Comparison of ENCODE assay signal across 20 cellular contexts in genomic region chrX:153293485-153294071, GRCh38. TPM values are rescaled to one million over a fixed set of nuclear protein-coding genes. Genes with fewer than 3 reads are reported as not detected.
DNase-seq lines count a peak whose midpoint lies in the region; ATAC-seq and TF ChIP-seq lines count a peak whose summit lies in the region.
"Not testable (repeated sequence)": the region's sequence is repeated elsewhere in the genome, so short reads cannot be mapped to it uniquely, and the experiment has no call there.
"Had no signal": no experiment of that assay in that cellular context is flagged by ENCODE, and none has a peak within 500 bp of the region (broad histone marks: within the 10 kb centered on the region; RNA-seq: fewer than 3 reads in every experiment).

No MANE protein-coding gene starts in this region.

- not testable (repeated sequence) for H3K9me2 ChIP-seq in SU-DHL-6 (replicated peaks; ENCODE audit: insufficient read depth, low read length)

- not testable (repeated sequence) for H3F3A ChIP-seq in SU-DHL-6 (ENCODE audit: insufficient read depth)

- not testable (repeated sequence) for H3K9ac ChIP-seq in DND-41 (ENCODE audit: low read depth, low read length); SU-DHL-6 (ENCODE audit: low read length)

- POLR2A ChIA-PET in activated naive CD8-positive, alpha-beta T cell treated with anti-CD3 and anti-CD28 coated beads, Interleukin-2, amount 10 ng/mL, durations not matched to agents 7 days and 5 days (lab: Charles Lee) = not testable (repeated sequence)

- not testable (repeated sequence) for H4K20me1 ChIP-seq in DND-41 (ENCODE audit: insufficient read depth, low read length); SU-DHL-6 (ENCODE audit: low read depth, low read length)

- H2AFZ ChIP-seq in DND-41 (ENCODE audit: low read depth, low read length) = not testable (repeated sequence)
- peak overlapping the region; percentile 27 for H2AFZ ChIP-seq in SU-DHL-6 (ENCODE audit: low read depth, low read length, severe bottlenecking)

- not testable (repeated sequence) for H3K9me3 ChIP-seq in DND-41 (ENCODE audit: insufficient read depth, low read length, severe bottlenecking); SU-DHL-6 (ENCODE audit: insufficient read depth, low read length); lung (ENCODE audit: control insufficient read depth in 2 of 2, insufficient read depth in 1 of 2, low read length in 1 of 2); upper lobe of right lung

- not testable (repeated sequence) for H3K4me1 ChIP-seq in DND-41 (ENCODE audit: insufficient read depth, low read length); lung (ENCODE audit: control insufficient read depth in 2 of 2, insufficient read depth in 2 of 2, low read length in 2 of 2); upper lobe of right lung

- TF ChIP-seq CTCF in DND-41 (IDR thresholded peaks at IDR 0.05; ENCODE audit: borderline replicate concordance, extremely low read depth, low read length, poor library complexity, severe bottlenecking); SU-DHL-6 (IDR thresholded peaks at IDR 0.05; ENCODE audit: insufficient read depth, low read length, poor library complexity, severe bottlenecking); lung (IDR thresholded peaks at IDR 0.05; ENCODE audit: control extremely low read depth, extremely low read depth); upper lobe of right lung (IDR thresholded peaks at IDR 0.05): not testable (repeated sequence)

- DNase-seq in DND-41; activated naive CD8-positive, alpha-beta T cell treated with anti-CD3 and anti-CD28 coated beads, Interleukin-2, amount 10 ng/mL, durations not matched to agents 7 days and 5 days; lung (ENCODE audit: low spot score); upper lobe of right lung: not testable (repeated sequence)
- DNase-seq in activated CD8-positive, alpha-beta memory T cell treated with anti-CD3 and anti-CD28 coated beads for 24 hours = peak; percentile 28

- WGBS in lung, 2 donors = 52 to 65% methylated on average over 3 of the region's 8 CpGs

- H3K4me3 ChIP-seq in DND-41 (ENCODE audit: low read depth in 1 of 2, low read length in 2 of 2); lung; upper lobe of right lung: not testable (repeated sequence)
- peak overlapping the region; percentile 24 for H3K4me3 ChIP-seq in SU-DHL-6 (ENCODE audit: insufficient read depth, low read length, poor library complexity, severe bottlenecking)

- H3K27ac Mint-ChIP-seq in activated naive CD8-positive, alpha-beta T cell treated with anti-CD3 and anti-CD28 coated beads, Interleukin-2, amount 10 ng/mL, durations not matched to agents 7 days and 5 days = peak overlapping the region; percentile 85

- not testable (repeated sequence) for H3K27me3 Mint-ChIP-seq in activated naive CD8-positive, alpha-beta T cell treated with anti-CD3 and anti-CD28 coated beads, Interleukin-2, amount 10 ng/mL, durations not matched to agents 7 days and 5 days

- intact Hi-C loops in upper lobe of right lung (cut with DNase I) = not testable (repeated sequence)

- not testable (repeated sequence) for H3K36me3 ChIP-seq in DND-41 (ENCODE audit: insufficient read depth, low read length); SU-DHL-6 (ENCODE audit: low read length); lung (ENCODE audit: control insufficient read depth in 2 of 2, insufficient read depth in 2 of 2, low read length in 2 of 2); upper lobe of right lung

- ATAC-seq in DND-41 (ENCODE audit: insufficient read depth, low read depth) (peak; percentile 91), GM21526 (IDR thresholded peaks at IDR 0.05; ENCODE audit: low FRiP score, unreplicated experiment) (peak; percentile 44), HG03521 (IDR thresholded peaks at IDR 0.05; ENCODE audit: unreplicated experiment) (peak; percentile 45), lung (ENCODE audit: insufficient read depth, low FRiP score) (peak; percentile 54), upper lobe of right lung (peak; percentile 81)
- peak; percentile 73 for ATAC-seq in activated naive CD8-positive, alpha-beta T cell treated with anti-CD3 and anti-CD28 coated beads, Interleukin-2, amount 10 ng/mL, durations not matched to agents 7 days and 5 days (ENCODE audit: low read depth)

- H3K79me2 ChIP-seq in DND-41 (ENCODE audit: insufficient read depth, low read length); SU-DHL-6 (ENCODE audit: insufficient read depth, low read length): not testable (repeated sequence)

- not testable (repeated sequence) for H3K4me1 Mint-ChIP-seq in activated naive CD8-positive, alpha-beta T cell treated with anti-CD3 and anti-CD28 coated beads, Interleukin-2, amount 10 ng/mL, durations not matched to agents 7 days and 5 days

- not testable (repeated sequence) for H3K9me3 Mint-ChIP-seq in activated naive CD8-positive, alpha-beta T cell treated with anti-CD3 and anti-CD28 coated beads, Interleukin-2, amount 10 ng/mL, durations not matched to agents 7 days and 5 days

- not testable (repeated sequence) for H3K27me3 ChIP-seq in DND-41 (ENCODE audit: insufficient read depth, low read length, poor library complexity); SU-DHL-6 (ENCODE audit: low read length); lung (ENCODE audit: control insufficient read depth, insufficient read depth); upper lobe of right lung

- H3K27ac ChIP-seq in DND-41 (ENCODE audit: low read length); lung (ENCODE audit: low read depth in 1 of 2, low read length in 1 of 2); upper lobe of right lung: not testable (repeated sequence)
- H3K27ac ChIP-seq in SU-DHL-6 (ENCODE audit: low read depth, low read length) = peak overlapping the region; percentile 79

- H3K36me3 Mint-ChIP-seq in activated naive CD8-positive, alpha-beta T cell treated with anti-CD3 and anti-CD28 coated beads, Interleukin-2, amount 10 ng/mL, durations not matched to agents 7 days and 5 days = not testable (repeated sequence)

- not testable (repeated sequence) for H3K4me2 ChIP-seq in DND-41 (ENCODE audit: insufficient read depth, low read length)
- peak overlapping the region; percentile 47 for H3K4me2 ChIP-seq in SU-DHL-6 (ENCODE audit: low read depth, low read length, poor library complexity, severe bottlenecking)

- peak overlapping the region; percentile 52 for H3K4me3 Mint-ChIP-seq in activated naive CD8-positive, alpha-beta T cell treated with anti-CD3 and anti-CD28 coated beads, Interleukin-2, amount 10 ng/mL, durations not matched to agents 7 days and 5 days

RNA-seq across cellular contexts. Expression of gene PNMA6F, which starts 28.0 kb away (rescaled TPM):
- total RNA-seq in activated naive CD8-positive, alpha-beta T cell treated with anti-CD3 and anti-CD28 coated beads, Interleukin-2, amount 10 ng/mL, durations not matched to agents 7 days and 5 days = not detected
- total RNA-seq in lung (not detected), upper lobe of right lung (not detected)
- not detected for polyA plus RNA-seq in lung
- total RNA-seq: ascending aorta, Calu3, cardiac septum, fibroblast of villous mesenchyme, HT1080, kidney epithelial cell, lung microvascular endothelial cell, right cardiac atrium, RPMI7951, SJSA1, subcutaneous adipose tissue had no signal
- polyA plus RNA-seq: BJ, right cardiac atrium had no signal

RNA-seq across cellular contexts. Expression of gene ZNF275, which starts 40.4 kb away (rescaled TPM):
- total RNA-seq in activated naive CD8-positive, alpha-beta T cell treated with anti-CD3 and anti-CD28 coated beads, Interleukin-2, amount 10 ng/mL, durations not matched to agents 7 days and 5 days = 10 to 100 TPM; 22.6 to 24.6 TPM
- 10 to 100 TPM in 1 of 2 donors, 1 to 10 TPM in 1; 9.7 to 11.5 TPM for total RNA-seq in lung
- 1 to 10 TPM; 2.7 to 3.6 TPM for polyA plus RNA-seq in lung
- 9.0 TPM for total RNA-seq in upper lobe of right lung
